8 cellular contexts compared by ENCODE assay signal in the genomic region with DNA sequence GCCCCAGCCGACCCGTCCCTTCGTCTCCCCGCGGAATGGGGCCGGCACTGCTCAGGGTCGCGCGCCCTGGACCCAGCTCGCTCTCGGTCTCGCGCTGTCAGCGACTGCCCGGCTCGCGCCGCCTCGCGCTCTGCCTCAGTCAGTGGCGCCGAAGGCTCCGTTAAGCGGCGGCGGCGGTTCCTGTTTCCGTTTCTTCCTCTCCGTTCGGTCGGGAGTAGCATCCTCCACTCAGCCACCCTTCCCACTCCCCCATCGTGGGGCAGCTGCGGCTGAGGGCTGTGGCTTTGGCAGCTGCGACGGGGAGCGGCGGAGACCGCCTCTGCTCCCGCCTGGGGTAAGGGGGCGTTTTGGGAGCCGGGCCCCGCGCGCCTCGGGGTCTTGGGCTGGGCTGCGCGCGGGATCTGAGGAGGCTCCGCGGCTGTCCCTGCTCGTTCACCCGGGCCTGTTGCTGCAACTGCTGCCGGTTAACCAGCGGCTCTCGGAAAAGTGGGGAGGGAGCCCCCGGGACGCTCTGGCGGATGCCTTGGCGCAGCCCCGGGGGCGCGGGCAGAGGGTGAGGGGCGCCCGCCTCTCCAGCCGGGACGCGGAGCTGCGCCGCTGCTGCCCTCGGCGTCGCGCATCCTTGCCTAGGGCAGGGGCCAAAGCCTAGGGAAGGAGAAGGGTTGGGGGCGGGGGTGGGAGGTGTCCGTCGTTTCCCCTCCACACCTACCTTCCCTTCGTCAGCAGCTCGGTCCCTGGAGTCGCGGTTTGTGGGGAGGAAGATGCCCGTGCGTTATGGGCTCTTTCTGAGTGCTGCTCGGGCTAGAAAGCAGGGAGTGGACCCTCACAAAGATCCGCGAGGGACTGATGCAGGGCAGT. TPM values are rescaled to one million over a fixed set of nuclear protein-coding genes. Genes with fewer than 3 reads are reported as not detected.
A peak's percentile ranks its signal among the peaks of the same experiment; 100 is the strongest.
DNase-seq lines count a peak whose midpoint lies in the region; ATAC-seq and TF ChIP-seq lines count a peak whose summit lies in the region.

No MANE protein-coding gene starts in this region.

- H3K4me1 ChIP-seq in left lung: peaks cover 5 to 26% of the 10 kb centered on the region in 2 donors

- no peaks in the 10 kb centered on the region for H3K27me3 ChIP-seq in left lung

- no peak for TF ChIP-seq CTCF in VCaP (conservative IDR thresholded peaks at IDR 0.05)
- no peak for TF ChIP-seq CTCF in left lung (IDR thresholded peaks at IDR 0.05)

- DNase-seq in NCI-H2107 (lab: John Stamatoyannopoulos, UW): peak; percentile 88
- DNase-seq in NCI-H2107 treated with DMSO at 0.1 percent for 48 hours (lab: John Stamatoyannopoulos, UW; ENCODE audit: unreplicated experiment): no peak
- DNase-seq in NCI-H1092 treated with DMSO at 0.1 percent for 48 hours (lab: John Stamatoyannopoulos, UW): peak; percentile 95
- peak; percentile 34 to 94 for DNase-seq in left lung
- peak in 2 of 3 experiments; percentile 35 to 57 for DNase-seq in stimulated activated CD4-positive, alpha-beta T cell treated with anti-CD3 and anti-CD28 coated beads, TNF-alpha, amount 100 ng/mL, for 4 hours (ENCODE audit: low read depth in 3 of 3)

- peak overlapping the region; percentile 94 for H3K27ac ChIP-seq in VCaP
- H3K27ac ChIP-seq in cingulate gyrus (ENCODE audit: low read depth, low read length): peak overlapping the region; percentile 76
- peak overlapping the region; percentile 94 to 96 for H3K27ac ChIP-seq in left lung

- H3K36me3 ChIP-seq in left lung: no peaks in the 10 kb centered on the region

- H3K9me3 ChIP-seq in left lung: no peaks in the 10 kb centered on the region

- intact Hi-C loops in left lung (cut with DNase I): loop anchor here in 1 of 2 donors (10.0 kb wide), 2 partner anchors 188 to 412 kb away; no protein-coding TSS in a partner anchor

- ATAC-seq in HG02571 (IDR thresholded peaks at IDR 0.05; ENCODE audit: unreplicated experiment): peak; percentile 37
- peak; percentile 60 for ATAC-seq in left lung

- peak overlapping the region; percentile 86 for H3K4me3 ChIP-seq in left lung

RNA-seq across cellular contexts. Expression of a gene that starts 0.6 kb away (rescaled TPM):
- 10 to 100 TPM; 40.2 to 41.1 TPM for total RNA-seq in left lung
